8 cellular contexts compared by ENCODE assay signal in the genomic region with DNA sequence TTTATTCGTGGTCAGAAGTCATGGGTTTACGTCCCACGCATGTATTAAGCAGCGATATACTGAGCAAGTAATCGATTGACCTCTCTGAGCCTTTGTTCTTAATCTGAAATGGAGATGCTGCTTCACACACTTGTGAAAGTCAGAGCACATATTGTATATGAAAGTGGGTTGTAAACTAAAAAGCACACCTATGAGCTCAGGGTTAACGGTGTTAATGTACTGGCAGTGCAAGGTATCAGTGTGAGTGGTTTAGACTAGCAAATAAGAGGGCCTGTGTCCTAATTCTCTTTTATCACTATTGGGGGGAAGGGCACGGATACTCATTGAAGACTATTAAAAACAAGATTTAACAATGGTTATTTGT.
DNase-seq lines count a peak whose midpoint lies in the region; ATAC-seq and TF ChIP-seq lines count a peak whose summit lies in the region.

No MANE protein-coding gene starts in this region.

- TF ChIP-seq CTCF in fibroblast of pulmonary artery (IDR thresholded peaks at IDR 0.05; ENCODE audit: low read length, missing control alignments): no peak
- no peak for TF ChIP-seq CTCF in retinal pigment epithelial cell (conservative IDR thresholded peaks at IDR 0.05; ENCODE audit: low read depth, low read length)

- ATAC-seq in HG02588 (IDR thresholded peaks at IDR 0.05; ENCODE audit: unreplicated experiment): peak; percentile 12

- H3K4me3 ChIP-seq in fibroblast of pulmonary artery (replicated peaks; ENCODE audit: low read depth, low read length) (peak overlapping the region; percentile 90), retinal pigment epithelial cell (ENCODE audit: low read length) (peak overlapping the region; percentile 71)

- DNase-seq in DMS79 treated with DMSO at 0.1 percent for 48 hours (lab: John Stamatoyannopoulos, UW) (peak; percentile 29), DMS79 (lab: John Stamatoyannopoulos, UW) (no peak), RKO (ENCODE audit: low spot score) (peak; percentile 14), fibroblast of pulmonary artery (ENCODE audit: low read depth) (no peak), retinal pigment epithelial cell (ENCODE audit: low read depth) (no peak), Kasumi-1 (lab: John Stamatoyannopoulos, UW) (no peak)
- DNase-seq in activated CD4-positive, alpha-beta T cell treated with anti-CD3 and anti-CD28 coated beads, Interleukin-2, amount 50 U/mL, for 1 hour: no peak

Comparison
In these comparisons a context has a peak if more than half of its experiments do, and no peak if none do; other contexts are left out.
1. DNase-seq: peak in DMS79 treated with DMSO at 0.1 percent for 48 hours (single experiment) and RKO (single experiment); none in DMS79 (single experiment), fibroblast of pulmonary artery (single experiment), retinal pigment epithelial cell (single experiment), Kasumi-1 (0 of 2) and activated CD4-positive, alpha-beta T cell treated with anti-CD3 and anti-CD28 coated beads, Interleukin-2, amount 50 U/mL, for 1 hour (single experiment).